8 cellular contexts compared by ENCODE assay signal in the genomic region with DNA sequence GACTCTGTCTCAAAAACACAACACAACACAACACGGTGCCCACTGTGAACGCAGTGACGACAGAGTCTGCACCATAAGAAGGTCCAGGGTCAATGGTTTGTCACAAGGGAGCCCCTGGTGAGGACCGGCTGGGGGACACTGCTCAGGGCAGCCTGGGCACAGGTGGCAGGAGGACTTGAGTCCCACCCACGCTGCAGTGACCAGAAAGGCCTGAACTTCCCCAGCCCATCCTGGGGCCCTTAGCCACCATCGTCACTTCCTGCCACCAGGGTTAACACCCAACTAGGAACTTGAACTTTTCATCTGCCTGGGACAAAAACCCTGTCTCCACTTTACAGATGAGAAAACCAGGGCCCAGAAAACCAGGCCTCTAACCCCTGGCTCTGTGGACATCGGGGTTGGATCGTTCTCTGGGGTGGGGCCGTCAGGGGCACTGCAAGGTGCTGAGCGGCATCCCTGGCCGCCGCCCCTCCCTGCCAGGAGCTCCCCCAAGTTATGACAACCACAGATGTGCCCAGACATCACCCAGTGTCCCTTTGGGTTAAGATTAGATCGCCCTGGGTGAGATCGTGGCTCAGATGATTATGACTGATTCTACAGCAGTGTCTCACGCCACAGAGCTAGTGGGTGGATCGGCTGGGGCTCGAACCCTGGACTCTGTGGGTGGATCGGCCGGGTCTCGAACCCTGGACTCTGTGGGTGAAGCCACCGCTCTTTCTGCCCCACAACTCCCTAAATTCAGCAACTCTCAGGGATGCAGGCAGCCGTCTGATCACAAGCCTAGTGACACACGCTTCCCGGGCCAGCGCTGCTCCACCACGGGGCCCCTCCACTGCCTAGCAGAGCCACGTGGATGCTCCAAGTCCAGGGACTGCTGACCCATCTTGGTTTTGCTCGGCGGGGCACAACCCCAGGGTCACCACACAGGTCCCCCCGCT. TPM values are rescaled to one million over a fixed set of nuclear protein-coding genes. Genes with fewer than 3 reads are reported as not detected.
DNase-seq lines count a peak whose midpoint lies in the region; ATAC-seq and TF ChIP-seq lines count a peak whose summit lies in the region.

No MANE protein-coding gene starts in this region.

- TF ChIP-seq CTCF in right atrium auricular region (IDR thresholded peaks at IDR 0.05): no peak
- no peak for TF ChIP-seq CTCF in upper lobe of right lung (IDR thresholded peaks at IDR 0.05)
- TF ChIP-seq CTCF in foreskin keratinocyte (conservative IDR thresholded peaks at IDR 0.05): no peak

- H3K4me1 ChIP-seq in right atrium auricular region (peaks cover 0 to 18% of the 10 kb centered on the region in 2 donors), upper lobe of right lung (peaks cover 36% of the 10 kb centered on the region), foreskin keratinocyte (peaks cover 6% of the 10 kb centered on the region)

- H3K9me3 Mint-ChIP-seq in activated CD4-positive, alpha-beta memory T cell treated with anti-CD3 and anti-CD28 coated beads for 36 hours: no peaks in the 10 kb centered on the region
- peaks cover 0 to 5% (median 0%) of the 10 kb centered on the region in 6 donors for H3K9me3 Mint-ChIP-seq in immature natural killer cell

- H3K4me1 Mint-ChIP-seq in activated CD4-positive, alpha-beta memory T cell treated with anti-CD3 and anti-CD28 coated beads for 36 hours (ENCODE audit: low read depth): peaks cover 42% of the 10 kb centered on the region
- H3K4me1 Mint-ChIP-seq in immature natural killer cell: peaks cover 73 to 74% of the 10 kb centered on the region in 2 donors

- H3K27ac ChIP-seq in right atrium auricular region: no peak overlapping the region
- peak overlapping the region; percentile 82 for H3K27ac ChIP-seq in upper lobe of right lung
- no peak overlapping the region for H3K27ac ChIP-seq in foreskin keratinocyte

- peak overlapping the region; percentile 99 for H3K27ac Mint-ChIP-seq in activated CD4-positive, alpha-beta memory T cell treated with anti-CD3 and anti-CD28 coated beads for 36 hours
- H3K27ac Mint-ChIP-seq in immature natural killer cell: peak overlapping the region; percentile 96 to 100 (median 99)

- H3K36me3 ChIP-seq in right atrium auricular region: peaks cover 26% of the 10 kb centered on the region
- H3K36me3 ChIP-seq in upper lobe of right lung: peaks cover 62% of the 10 kb centered on the region

- intact Hi-C loops in Right ventricle myocardium superior (cut with DNase I) (no loop called here), upper lobe of right lung (cut with DNase I) (no loop called here)
- intact Hi-C loops in activated CD4-positive, alpha-beta memory T cell treated with anti-CD3 and anti-CD28 coated beads for 36 hours (cut with micrococcal nuclease): loop anchor here (2.0 to 5.0 kb wide), 3 partner anchors 13 to 200 kb away; a partner anchor contains a TSS

- ATAC-seq in Right ventricle myocardium superior (ENCODE audit: poor library complexity) (peak; percentile 12), upper lobe of right lung (peak; percentile 69), GM21723 (IDR thresholded peaks at IDR 0.05; ENCODE audit: unreplicated experiment) (no peak), foreskin keratinocyte (no peak)

- H3K27me3 Mint-ChIP-seq in activated CD4-positive, alpha-beta memory T cell treated with anti-CD3 and anti-CD28 coated beads for 36 hours: no peaks in the 10 kb centered on the region
- peaks cover 49 to 72% (median 62%) of the 10 kb centered on the region in 3 donors for H3K27me3 Mint-ChIP-seq in immature natural killer cell (ENCODE audit: low read depth in 3 of 3)

- peak overlapping the region; percentile 99 for H3K4me3 Mint-ChIP-seq in activated CD4-positive, alpha-beta memory T cell treated with anti-CD3 and anti-CD28 coated beads for 36 hours
- peak overlapping the region; percentile 98 to 100 (median 98) for H3K4me3 Mint-ChIP-seq in immature natural killer cell

- POLR2A ChIA-PET in activated CD4-positive, alpha-beta memory T cell treated with anti-CD3 and anti-CD28 coated beads for 36 hours (lab: Charles Lee): interaction anchor here (1.6 to 3.6 kb wide), 4 partner anchors 9 to 22 kb away, joined by 5 to 41 read pairs (median 7); a partner anchor contains a TSS

- H3K27me3 ChIP-seq in right atrium auricular region (no peaks in the 10 kb centered on the region), upper lobe of right lung (no peaks in the 10 kb centered on the region), foreskin keratinocyte (no peaks in the 10 kb centered on the region)

- H3K4me3 ChIP-seq in right atrium auricular region (no peak overlapping the region), upper lobe of right lung (peak overlapping the region; percentile 47)

- no peak for DNase-seq in Right ventricle myocardium superior
- no peak for DNase-seq in right atrium auricular region (ENCODE audit: low spot score)
- DNase-seq in activated CD4-positive, alpha-beta memory T cell treated with anti-CD3 and anti-CD28 coated beads for 36 hours: peak; percentile 76
- peak; percentile 88 to 89 (median 88) for DNase-seq in immature natural killer cell
- no peak for DNase-seq in upper lobe of right lung
- DNase-seq in DMS114 treated with DMSO at 0.1 percent for 48 hours (lab: John Stamatoyannopoulos, UW; ENCODE audit: unreplicated experiment): no peak
- DNase-seq in foreskin keratinocyte: no peak

- CTCF ChIA-PET in activated CD4-positive, alpha-beta memory T cell treated with anti-CD3 and anti-CD28 coated beads for 36 hours (lab: Charles Lee): interaction anchor here (1.8 to 2.7 kb wide), 3 partner anchors 12 to 63 kb away, joined by 7 to 13 read pairs (median 9); a partner anchor contains a TSS

- peaks cover 67% of the 10 kb centered on the region for H3K36me3 Mint-ChIP-seq in activated CD4-positive, alpha-beta memory T cell treated with anti-CD3 and anti-CD28 coated beads for 36 hours
- H3K36me3 Mint-ChIP-seq in immature natural killer cell: peaks cover 6 to 28% (median 9%) of the 10 kb centered on the region in 3 donors

- no peaks in the 10 kb centered on the region for H3K9me3 ChIP-seq in right atrium auricular region
- H3K9me3 ChIP-seq in upper lobe of right lung: no peaks in the 10 kb centered on the region

RNA-seq across cellular contexts. Expression of a gene that starts 14.0 kb away (rescaled TPM):
- total RNA-seq in Right ventricle myocardium superior (15.6 TPM), right atrium auricular region (10 to 100 TPM; 19.7 to 29.4 TPM), upper lobe of right lung (58.8 TPM), foreskin keratinocyte (30.1 and 32.9 TPM in 2 replicates)
- total RNA-seq in activated CD4-positive, alpha-beta memory T cell treated with anti-CD3 and anti-CD28 coated beads for 36 hours: 100 to 1,000 TPM; 117 to 122 TPM
- polyA plus RNA-seq in immature natural killer cell (100 to 1,000 TPM in 1 of 3 donors, 10 to 100 TPM in 2; 39.4 to 160 (median 42.2) TPM), foreskin keratinocyte (36.0 and 37.8 TPM in 2 replicates)

RNA-seq across cellular contexts. Expression of a gene that starts 14.6 kb away (rescaled TPM):
- total RNA-seq in Right ventricle myocardium superior (1.7 TPM), right atrium auricular region (1 to 10 TPM in 1 of 2 donors, under 1 TPM in 1; 0.67 to 1.4 TPM), upper lobe of right lung (6.8 TPM), foreskin keratinocyte (2.0 and 3.1 TPM in 2 replicates)
- 10 to 100 TPM; 14.2 to 16.4 TPM for total RNA-seq in activated CD4-positive, alpha-beta memory T cell treated with anti-CD3 and anti-CD28 coated beads for 36 hours
- polyA plus RNA-seq in immature natural killer cell (under 1 TPM in 1 of 3 donors, not detected in 2; 0.42 TPM), foreskin keratinocyte (3.8 and 4.4 TPM in 2 replicates)

RNA-seq across cellular contexts. Expression of a gene that starts 31.1 kb away (rescaled TPM):
- 238 TPM for total RNA-seq in Right ventricle myocardium superior
- 100 to 1,000 TPM in 1 of 2 donors, 10 to 100 TPM in 1; 90.3 to 107 TPM for total RNA-seq in right atrium auricular region
- 100 to 1,000 TPM; 143 to 157 TPM for total RNA-seq in activated CD4-positive, alpha-beta memory T cell treated with anti-CD3 and anti-CD28 coated beads for 36 hours
- polyA plus RNA-seq in immature natural killer cell: 10 to 100 TPM; 22.7 to 39.2 (median 23.9) TPM
- total RNA-seq in upper lobe of right lung: 314 TPM
- 65.6 and 69.4 TPM in 2 replicates for total RNA-seq in foreskin keratinocyte
- 45.3 and 58.3 TPM in 2 replicates for polyA plus RNA-seq in foreskin keratinocyte

Comparison
In these comparisons a context has a peak if more than half of its experiments do, and no peak if none do; other contexts are left out.
1. ATAC-seq: peak in Right ventricle myocardium superior (single experiment) and upper lobe of right lung (single experiment); none in GM21723 (single experiment) and foreskin keratinocyte (single experiment).
2. DNase-seq: peak in activated CD4-positive, alpha-beta memory T cell treated with anti-CD3 and anti-CD28 coated beads for 36 hours (single experiment) and immature natural killer cell (3 of 3); none in Right ventricle myocardium superior (single experiment), right atrium auricular region (single experiment), upper lobe of right lung (single experiment), DMS114 treated with DMSO at 0.1 percent for 48 hours (single experiment) and foreskin keratinocyte (0 of 2).